Comparison of ENCODE assay signal across 2 cellular contexts in the genomic region with DNA sequence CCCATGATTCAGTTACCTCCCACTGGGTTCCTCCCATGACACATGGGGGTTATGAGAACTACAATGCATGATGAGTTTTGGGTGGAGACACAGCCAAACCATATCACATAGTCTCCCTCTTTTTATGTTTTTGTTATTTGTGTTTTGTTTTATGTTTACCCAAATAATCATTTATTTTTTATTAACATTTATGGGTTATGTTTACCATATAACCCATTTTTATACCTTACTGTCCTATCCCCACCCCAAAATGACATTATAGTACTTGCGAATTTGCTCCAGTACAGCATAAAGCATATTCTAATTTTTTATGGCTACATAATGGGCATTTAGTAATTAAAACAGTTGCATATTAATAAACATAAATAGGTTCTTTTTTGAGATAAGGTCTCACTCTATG.
TF ChIP-seq lines count a peak whose summit lies in the region.

No MANE protein-coding gene starts in this region.

TF ChIP-seq in HepG2, 621 proteins besides CTCF, POLR2A, EP300 and RAD21:
- TF ChIP-seq ZFP1 (CRISPR knock-in tag; IDR thresholded peaks at IDR 0.05) (peak; percentile 97; the same call in 1 of the 2 replicates), HNRNPL (IDR thresholded peaks at IDR 0.05; ENCODE audit: low read depth, low read length) (no peak)
- TF ChIP-seq, protein P1, sequence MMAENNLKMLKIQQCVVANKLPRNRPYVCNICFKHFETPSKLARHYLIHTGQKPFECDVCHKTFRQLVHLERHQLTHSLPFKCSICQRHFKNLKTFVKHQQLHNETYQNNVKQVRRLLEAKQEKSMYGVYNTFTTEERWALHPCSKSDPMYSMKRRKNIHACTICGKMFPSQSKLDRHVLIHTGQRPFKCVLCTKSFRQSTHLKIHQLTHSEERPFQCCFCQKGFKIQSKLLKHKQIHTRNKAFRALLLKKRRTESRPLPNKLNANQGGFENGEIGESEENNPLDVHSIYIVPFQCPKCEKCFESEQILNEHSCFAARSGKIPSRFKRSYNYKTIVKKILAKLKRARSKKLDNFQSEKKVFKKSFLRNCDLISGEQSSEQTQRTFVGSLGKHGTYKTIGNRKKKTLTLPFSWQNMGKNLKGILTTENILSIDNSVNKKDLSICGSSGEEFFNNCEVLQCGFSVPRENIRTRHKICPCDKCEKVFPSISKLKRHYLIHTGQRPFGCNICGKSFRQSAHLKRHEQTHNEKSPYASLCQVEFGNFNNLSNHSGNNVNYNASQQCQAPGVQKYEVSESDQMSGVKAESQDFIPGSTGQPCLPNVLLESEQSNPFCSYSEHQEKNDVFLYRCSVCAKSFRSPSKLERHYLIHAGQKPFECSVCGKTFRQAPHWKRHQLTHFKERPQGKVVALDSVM (CRISPR knock-in tag; IDR thresholded peaks at IDR 0.05) = no peak

TF ChIP-seq in K562, 482 proteins besides CTCF, POLR2A, EP300 and RAD21:
- TF ChIP-seq KAT7 (CRISPR knock-in tag; IDR thresholded peaks at IDR 0.05; ENCODE audit: borderline replicate concordance) (no peak), ZFP1 (CRISPR knock-in tag; IDR thresholded peaks at IDR 0.05) (peak; percentile 79)
- TF ChIP-seq, protein P2, sequence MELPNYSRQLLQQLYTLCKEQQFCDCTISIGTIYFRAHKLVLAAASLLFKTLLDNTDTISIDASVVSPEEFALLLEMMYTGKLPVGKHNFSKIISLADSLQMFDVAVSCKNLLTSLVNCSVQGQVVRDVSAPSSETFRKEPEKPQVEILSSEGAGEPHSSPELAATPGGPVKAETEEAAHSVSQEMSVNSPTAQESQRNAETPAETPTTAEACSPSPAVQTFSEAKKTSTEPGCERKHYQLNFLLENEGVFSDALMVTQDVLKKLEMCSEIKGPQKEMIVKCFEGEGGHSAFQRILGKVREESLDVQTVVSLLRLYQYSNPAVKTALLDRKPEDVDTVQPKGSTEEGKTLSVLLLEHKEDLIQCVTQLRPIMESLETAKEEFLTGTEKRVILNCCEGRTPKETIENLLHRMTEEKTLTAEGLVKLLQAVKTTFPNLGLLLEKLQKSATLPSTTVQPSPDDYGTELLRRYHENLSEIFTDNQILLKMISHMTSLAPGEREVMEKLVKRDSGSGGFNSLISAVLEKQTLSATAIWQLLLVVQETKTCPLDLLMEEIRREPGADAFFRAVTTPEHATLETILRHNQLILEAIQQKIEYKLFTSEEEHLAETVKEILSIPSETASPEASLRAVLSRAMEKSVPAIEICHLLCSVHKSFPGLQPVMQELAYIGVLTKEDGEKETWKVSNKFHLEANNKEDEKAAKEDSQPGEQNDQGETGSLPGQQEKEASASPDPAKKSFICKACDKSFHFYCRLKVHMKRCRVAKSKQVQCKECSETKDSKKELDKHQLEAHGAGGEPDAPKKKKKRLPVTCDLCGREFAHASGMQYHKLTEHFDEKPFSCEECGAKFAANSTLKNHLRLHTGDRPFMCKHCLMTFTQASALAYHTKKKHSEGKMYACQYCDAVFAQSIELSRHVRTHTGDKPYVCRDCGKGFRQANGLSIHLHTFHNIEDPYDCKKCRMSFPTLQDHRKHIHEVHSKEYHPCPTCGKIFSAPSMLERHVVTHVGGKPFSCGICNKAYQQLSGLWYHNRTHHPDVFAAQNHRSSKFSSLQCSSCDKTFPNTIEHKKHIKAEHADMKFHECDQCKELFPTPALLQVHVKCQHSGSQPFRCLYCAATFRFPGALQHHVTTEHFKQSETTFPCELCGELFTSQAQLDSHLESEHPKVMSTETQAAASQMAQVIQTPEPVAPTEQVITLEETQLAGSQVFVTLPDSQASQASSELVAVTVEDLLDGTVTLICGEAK (IDR thresholded peaks at IDR 0.05) = no peak
- TF ChIP-seq, protein P2 (CRISPR knock-in tag; IDR thresholded peaks at IDR 0.05) = no peak
- TF ChIP-seq, protein P3, sequence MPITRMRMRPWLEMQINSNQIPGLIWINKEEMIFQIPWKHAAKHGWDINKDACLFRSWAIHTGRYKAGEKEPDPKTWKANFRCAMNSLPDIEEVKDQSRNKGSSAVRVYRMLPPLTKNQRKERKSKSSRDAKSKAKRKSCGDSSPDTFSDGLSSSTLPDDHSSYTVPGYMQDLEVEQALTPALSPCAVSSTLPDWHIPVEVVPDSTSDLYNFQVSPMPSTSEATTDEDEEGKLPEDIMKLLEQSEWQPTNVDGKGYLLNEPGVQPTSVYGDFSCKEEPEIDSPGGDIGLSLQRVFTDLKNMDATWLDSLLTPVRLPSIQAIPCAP (CRISPR knock-in tag; IDR thresholded peaks at IDR 0.05; ENCODE audit: borderline replicate concordance) = no peak
TF ChIP-seq in K562: peak in this region for 1.
